Comparison of ENCODE assay signal across 1 cellular context in the genomic region with DNA sequence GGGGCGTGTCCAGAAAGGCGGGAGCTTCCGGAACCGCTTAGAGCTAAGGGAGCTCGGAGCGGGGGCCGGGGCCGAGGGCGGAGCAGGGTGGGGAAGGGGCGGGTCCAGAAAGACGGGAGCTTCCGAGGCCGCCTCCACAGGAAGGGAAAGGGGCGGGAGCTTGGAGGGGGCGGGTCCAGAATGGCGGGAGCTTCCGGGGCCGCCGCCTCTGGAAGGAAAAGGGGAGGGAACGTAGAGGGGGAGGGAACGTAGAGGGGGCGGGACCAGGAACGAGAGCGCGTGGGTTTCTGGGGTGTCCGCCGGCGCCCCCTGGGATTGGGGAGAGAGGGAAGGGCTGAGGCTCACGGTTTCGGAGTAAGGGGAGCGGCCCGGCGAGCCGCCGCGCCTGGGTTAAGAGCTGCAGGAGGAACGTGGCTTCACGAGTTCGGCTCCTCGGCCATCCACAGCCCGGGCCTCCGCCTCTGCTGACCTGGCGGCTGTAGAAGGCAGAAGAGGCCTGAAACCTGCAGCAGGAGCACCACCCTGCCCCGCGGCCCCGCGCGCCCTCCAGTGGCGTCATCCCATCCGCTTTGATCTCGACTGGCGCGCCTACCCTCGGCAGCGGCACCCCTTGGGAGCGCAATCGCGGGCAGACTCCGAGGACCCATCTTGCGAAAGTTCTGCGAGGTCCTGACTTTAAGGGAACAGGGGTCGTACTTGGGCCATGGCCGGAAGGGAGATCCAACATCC.
A peak's percentile ranks its signal among the peaks of the same experiment; 100 is the strongest.
TF ChIP-seq lines count a peak whose summit lies in the region.

No MANE protein-coding gene starts in this region.

TF ChIP-seq in K562, 482 proteins besides CTCF, POLR2A, EP300 and RAD21 (continued from another document and continues in another):
- TF ChIP-seq MBD2 (IDR thresholded peaks at IDR 0.05; ENCODE audit: borderline replicate concordance, low read depth): peak; percentile 5; the same call in 1 of the 2 replicates
- TF ChIP-seq MXI1 (IDR thresholded peaks at IDR 0.05; ENCODE audit: low read depth, low read length): peak; percentile 60
- TF ChIP-seq, protein P1, sequence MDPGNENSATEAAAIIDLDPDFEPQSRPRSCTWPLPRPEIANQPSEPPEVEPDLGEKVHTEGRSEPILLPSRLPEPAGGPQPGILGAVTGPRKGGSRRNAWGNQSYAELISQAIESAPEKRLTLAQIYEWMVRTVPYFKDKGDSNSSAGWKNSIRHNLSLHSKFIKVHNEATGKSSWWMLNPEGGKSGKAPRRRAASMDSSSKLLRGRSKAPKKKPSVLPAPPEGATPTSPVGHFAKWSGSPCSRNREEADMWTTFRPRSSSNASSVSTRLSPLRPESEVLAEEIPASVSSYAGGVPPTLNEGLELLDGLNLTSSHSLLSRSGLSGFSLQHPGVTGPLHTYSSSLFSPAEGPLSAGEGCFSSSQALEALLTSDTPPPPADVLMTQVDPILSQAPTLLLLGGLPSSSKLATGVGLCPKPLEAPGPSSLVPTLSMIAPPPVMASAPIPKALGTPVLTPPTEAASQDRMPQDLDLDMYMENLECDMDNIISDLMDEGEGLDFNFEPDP (CRISPR knock-in tag; IDR thresholded peaks at IDR 0.05): no peak
- TF ChIP-seq, protein P2, sequence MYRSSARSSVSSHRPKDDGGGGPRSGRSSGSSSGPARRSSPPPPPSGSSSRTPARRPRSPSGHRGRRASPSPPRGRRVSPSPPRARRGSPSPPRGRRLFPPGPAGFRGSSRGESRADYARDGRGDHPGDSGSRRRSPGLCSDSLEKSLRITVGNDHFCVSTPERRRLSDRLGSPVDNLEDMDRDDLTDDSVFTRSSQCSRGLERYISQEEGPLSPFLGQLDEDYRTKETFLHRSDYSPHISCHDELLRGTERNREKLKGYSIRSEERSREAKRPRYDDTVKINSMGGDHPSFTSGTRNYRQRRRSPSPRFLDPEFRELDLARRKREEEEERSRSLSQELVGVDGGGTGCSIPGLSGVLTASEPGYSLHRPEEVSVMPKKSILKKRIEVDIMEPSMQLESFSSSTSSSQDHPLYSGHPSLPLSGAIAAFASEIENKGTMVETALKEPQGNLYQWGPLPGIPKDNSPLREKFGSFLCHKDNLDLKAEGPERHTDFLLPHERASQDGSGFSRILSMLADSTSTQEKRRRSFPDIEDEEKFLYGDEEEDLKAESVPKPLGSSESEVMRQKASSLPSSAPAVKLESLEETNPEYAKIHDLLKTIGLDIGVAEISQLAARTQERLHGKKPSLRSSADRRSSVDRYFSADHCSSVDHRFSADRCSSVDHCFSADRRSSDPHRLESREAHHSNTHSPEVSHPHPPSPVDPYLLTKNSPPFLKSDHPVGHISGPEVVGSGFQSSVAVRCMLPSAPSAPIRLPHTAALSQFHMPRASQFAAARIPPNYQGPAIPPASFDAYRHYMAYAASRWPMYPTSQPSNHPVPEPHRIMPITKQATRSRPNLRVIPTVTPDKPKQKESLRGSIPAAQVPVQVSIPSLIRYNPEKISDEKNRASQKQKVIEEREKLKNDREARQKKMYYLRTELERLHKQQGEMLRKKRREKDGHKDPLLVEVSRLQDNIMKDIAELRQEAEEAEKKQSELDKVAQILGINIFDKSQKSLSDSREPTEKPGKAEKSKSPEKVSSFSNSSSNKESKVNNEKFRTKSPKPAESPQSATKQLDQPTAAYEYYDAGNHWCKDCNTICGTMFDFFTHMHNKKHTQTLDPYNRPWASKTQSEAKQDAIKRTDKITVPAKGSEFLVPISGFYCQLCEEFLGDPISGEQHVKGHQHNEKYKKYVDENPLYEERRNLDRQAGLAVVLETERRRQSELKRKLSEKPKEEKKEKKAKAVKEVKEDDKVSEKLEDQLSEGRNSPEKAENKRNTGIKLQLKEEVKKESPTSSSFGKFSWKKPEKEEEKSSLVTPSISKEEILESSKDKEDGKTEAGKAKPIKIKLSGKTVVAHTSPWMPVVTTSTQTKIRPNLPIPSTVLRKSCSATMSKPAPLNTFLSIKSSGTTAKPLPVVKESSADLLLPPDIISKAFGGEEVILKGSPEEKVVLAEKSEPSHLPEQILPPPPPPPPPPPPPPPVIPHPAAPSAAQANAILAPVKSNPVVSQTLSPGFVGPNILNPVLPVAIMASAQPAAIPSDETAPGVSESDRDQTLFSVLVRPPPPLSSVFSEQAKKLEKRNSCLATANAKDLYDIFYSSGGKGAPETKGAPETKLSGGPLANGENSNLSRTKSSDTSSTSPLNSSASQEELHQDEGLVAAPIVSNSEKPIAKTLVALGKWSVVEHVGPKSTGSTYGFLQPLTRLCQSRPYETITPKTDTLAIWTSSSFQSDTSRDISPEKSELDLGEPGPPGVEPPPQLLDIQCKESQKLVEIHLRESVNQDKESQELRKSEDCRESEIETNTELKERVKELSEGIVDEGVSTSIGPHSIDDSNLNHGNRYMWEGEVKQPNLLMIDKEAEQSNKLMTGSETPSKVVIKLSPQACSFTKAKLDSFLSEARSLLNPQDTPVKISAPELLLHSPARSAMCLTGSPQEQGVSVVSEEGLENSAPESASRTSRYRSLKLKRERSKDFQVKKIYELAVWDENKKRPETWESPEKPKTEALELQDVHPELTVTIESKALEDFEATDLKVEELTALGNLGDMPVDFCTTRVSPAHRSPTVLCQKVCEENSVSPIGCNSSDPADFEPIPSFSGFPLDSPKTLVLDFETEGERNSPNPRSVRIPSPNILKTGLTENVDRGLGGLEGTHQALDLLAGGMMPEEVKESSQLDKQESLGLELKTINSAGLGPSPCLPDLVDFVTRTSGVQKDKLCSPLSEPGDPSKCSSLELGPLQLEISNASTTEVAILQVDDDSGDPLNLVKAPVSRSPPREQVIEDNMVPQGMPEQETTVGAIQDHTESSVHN (IDR thresholded peaks at IDR 0.05; ENCODE audit: borderline replicate concordance in 1 of 2, low read depth in 1 of 2): no peak
- no peak for TF ChIP-seq KAT2B (IDR thresholded peaks at IDR 0.05; ENCODE audit: low read depth, low read length)
- TF ChIP-seq, protein P3, sequence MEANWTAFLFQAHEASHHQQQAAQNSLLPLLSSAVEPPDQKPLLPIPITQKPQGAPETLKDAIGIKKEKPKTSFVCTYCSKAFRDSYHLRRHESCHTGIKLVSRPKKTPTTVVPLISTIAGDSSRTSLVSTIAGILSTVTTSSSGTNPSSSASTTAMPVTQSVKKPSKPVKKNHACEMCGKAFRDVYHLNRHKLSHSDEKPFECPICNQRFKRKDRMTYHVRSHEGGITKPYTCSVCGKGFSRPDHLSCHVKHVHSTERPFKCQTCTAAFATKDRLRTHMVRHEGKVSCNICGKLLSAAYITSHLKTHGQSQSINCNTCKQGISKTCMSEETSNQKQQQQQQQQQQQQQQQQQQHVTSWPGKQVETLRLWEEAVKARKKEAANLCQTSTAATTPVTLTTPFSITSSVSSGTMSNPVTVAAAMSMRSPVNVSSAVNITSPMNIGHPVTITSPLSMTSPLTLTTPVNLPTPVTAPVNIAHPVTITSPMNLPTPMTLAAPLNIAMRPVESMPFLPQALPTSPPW (CRISPR knock-in tag; IDR thresholded peaks at IDR 0.05): peak; percentile 99
- TF ChIP-seq ZNF197 (CRISPR knock-in tag; IDR thresholded peaks at IDR 0.05; ENCODE audit: low read depth): 0 out of 2 replicates have a peak, but pooled peaks have one; percentile 32
- TF ChIP-seq ZNF408 (CRISPR knock-in tag; IDR thresholded peaks at IDR 0.05; ENCODE audit: low read depth): no peak
- TF ChIP-seq MTA2 (IDR thresholded peaks at IDR 0.05; ENCODE audit: low read depth): 0 out of 2 replicates have a peak, but pooled peaks have one; percentile 26
- TF ChIP-seq, protein P4, sequence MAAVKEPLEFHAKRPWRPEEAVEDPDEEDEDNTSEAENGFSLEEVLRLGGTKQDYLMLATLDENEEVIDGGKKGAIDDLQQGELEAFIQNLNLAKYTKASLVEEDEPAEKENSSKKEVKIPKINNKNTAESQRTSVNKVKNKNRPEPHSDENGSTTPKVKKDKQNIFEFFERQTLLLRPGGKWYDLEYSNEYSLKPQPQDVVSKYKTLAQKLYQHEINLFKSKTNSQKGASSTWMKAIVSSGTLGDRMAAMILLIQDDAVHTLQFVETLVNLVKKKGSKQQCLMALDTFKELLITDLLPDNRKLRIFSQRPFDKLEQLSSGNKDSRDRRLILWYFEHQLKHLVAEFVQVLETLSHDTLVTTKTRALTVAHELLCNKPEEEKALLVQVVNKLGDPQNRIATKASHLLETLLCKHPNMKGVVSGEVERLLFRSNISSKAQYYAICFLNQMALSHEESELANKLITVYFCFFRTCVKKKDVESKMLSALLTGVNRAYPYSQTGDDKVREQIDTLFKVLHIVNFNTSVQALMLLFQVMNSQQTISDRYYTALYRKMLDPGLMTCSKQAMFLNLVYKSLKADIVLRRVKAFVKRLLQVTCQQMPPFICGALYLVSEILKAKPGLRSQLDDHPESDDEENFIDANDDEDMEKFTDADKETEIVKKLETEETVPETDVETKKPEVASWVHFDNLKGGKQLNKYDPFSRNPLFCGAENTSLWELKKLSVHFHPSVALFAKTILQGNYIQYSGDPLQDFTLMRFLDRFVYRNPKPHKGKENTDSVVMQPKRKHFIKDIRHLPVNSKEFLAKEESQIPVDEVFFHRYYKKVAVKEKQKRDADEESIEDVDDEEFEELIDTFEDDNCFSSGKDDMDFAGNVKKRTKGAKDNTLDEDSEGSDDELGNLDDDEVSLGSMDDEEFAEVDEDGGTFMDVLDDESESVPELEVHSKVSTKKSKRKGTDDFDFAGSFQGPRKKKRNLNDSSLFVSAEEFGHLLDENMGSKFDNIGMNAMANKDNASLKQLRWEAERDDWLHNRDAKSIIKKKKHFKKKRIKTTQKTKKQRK (IDR thresholded peaks at IDR 0.05; ENCODE audit: borderline replicate concordance, low read depth, low read length): no peak
- TF ChIP-seq, protein P5, sequence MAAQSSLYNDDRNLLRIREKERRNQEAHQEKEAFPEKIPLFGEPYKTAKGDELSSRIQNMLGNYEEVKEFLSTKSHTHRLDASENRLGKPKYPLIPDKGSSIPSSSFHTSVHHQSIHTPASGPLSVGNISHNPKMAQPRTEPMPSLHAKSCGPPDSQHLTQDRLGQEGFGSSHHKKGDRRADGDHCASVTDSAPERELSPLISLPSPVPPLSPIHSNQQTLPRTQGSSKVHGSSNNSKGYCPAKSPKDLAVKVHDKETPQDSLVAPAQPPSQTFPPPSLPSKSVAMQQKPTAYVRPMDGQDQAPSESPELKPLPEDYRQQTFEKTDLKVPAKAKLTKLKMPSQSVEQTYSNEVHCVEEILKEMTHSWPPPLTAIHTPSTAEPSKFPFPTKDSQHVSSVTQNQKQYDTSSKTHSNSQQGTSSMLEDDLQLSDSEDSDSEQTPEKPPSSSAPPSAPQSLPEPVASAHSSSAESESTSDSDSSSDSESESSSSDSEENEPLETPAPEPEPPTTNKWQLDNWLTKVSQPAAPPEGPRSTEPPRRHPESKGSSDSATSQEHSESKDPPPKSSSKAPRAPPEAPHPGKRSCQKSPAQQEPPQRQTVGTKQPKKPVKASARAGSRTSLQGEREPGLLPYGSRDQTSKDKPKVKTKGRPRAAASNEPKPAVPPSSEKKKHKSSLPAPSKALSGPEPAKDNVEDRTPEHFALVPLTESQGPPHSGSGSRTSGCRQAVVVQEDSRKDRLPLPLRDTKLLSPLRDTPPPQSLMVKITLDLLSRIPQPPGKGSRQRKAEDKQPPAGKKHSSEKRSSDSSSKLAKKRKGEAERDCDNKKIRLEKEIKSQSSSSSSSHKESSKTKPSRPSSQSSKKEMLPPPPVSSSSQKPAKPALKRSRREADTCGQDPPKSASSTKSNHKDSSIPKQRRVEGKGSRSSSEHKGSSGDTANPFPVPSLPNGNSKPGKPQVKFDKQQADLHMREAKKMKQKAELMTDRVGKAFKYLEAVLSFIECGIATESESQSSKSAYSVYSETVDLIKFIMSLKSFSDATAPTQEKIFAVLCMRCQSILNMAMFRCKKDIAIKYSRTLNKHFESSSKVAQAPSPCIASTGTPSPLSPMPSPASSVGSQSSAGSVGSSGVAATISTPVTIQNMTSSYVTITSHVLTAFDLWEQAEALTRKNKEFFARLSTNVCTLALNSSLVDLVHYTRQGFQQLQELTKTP (IDR thresholded peaks at IDR 0.05; ENCODE audit: low read depth in 1 of 2, partially characterized antibody in 2 of 2): peak in 1 of 2 experiments; percentile 85
- TF ChIP-seq HNRNPLL (IDR thresholded peaks at IDR 0.05; ENCODE audit: low read depth, low read length, poor library complexity, severe bottlenecking): peak; percentile 27
- peak; percentile 85 for TF ChIP-seq ELF1 (tag; IDR thresholded peaks at IDR 0.05)
- no peak; the same call in 1 of the 2 replicates for TF ChIP-seq ZNF431 (CRISPR knock-in tag; IDR thresholded peaks at IDR 0.05)
- TF ChIP-seq, protein P6, sequence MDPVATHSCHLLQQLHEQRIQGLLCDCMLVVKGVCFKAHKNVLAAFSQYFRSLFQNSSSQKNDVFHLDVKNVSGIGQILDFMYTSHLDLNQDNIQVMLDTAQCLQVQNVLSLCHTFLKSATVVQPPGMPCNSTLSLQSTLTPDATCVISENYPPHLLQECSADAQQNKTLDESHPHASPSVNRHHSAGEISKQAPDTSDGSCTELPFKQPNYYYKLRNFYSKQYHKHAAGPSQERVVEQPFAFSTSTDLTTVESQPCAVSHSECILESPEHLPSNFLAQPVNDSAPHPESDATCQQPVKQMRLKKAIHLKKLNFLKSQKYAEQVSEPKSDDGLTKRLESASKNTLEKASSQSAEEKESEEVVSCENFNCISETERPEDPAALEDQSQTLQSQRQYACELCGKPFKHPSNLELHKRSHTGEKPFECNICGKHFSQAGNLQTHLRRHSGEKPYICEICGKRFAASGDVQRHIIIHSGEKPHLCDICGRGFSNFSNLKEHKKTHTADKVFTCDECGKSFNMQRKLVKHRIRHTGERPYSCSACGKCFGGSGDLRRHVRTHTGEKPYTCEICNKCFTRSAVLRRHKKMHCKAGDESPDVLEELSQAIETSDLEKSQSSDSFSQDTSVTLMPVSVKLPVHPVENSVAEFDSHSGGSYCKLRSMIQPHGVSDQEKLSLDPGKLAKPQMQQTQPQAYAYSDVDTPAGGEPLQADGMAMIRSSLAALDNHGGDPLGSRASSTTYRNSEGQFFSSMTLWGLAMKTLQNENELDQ (CRISPR knock-in tag; IDR thresholded peaks at IDR 0.05; ENCODE audit: borderline replicate concordance): no peak
- TF ChIP-seq ZKSCAN8 (CRISPR knock-in tag; IDR thresholded peaks at IDR 0.05): no peak
- TF ChIP-seq KAT7 (CRISPR knock-in tag; IDR thresholded peaks at IDR 0.05; ENCODE audit: borderline replicate concordance): no peak; the same call in 1 of the 2 replicates
- TF ChIP-seq ILK (tag; IDR thresholded peaks at IDR 0.05; ENCODE audit: borderline replicate concordance, low read depth): no peak
- TF ChIP-seq, protein P7, sequence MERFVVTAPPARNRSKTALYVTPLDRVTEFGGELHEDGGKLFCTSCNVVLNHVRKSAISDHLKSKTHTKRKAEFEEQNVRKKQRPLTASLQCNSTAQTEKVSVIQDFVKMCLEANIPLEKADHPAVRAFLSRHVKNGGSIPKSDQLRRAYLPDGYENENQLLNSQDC (CRISPR knock-in tag; IDR thresholded peaks at IDR 0.05): no peak
- no peak for TF ChIP-seq KHSRP (IDR thresholded peaks at IDR 0.05)
- TF ChIP-seq TARDBP (IDR thresholded peaks at IDR 0.05): 0 out of 2 replicates have a peak, but pooled peaks have one; percentile 54
- no peak for TF ChIP-seq PURB (CRISPR knock-in tag; IDR thresholded peaks at IDR 0.05; ENCODE audit: low read depth)
- no peak for TF ChIP-seq ZNF282 (CRISPR knock-in tag; IDR thresholded peaks at IDR 0.05)
- TF ChIP-seq, protein P8, sequence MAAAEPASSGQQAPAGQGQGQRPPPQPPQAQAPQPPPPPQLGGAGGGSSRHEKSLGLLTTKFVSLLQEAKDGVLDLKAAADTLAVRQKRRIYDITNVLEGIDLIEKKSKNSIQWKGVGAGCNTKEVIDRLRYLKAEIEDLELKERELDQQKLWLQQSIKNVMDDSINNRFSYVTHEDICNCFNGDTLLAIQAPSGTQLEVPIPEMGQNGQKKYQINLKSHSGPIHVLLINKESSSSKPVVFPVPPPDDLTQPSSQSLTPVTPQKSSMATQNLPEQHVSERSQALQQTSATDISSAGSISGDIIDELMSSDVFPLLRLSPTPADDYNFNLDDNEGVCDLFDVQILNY (CRISPR knock-in tag; IDR thresholded peaks at IDR 0.05): peak; percentile 87
- TF ChIP-seq EZH2 (IDR thresholded peaks at IDR 0.05; ENCODE audit: borderline replicate concordance, low read depth, low read length): no peak
